25 cellular contexts compared by ENCODE assay signal in genomic region chr5:5512496-5512895, GRCh38.
"Had no signal": no experiment of that assay in that cellular context is flagged by ENCODE, and none has a peak within 500 bp of the region (broad histone marks: within the 10 kb centered on the region; RNA-seq: fewer than 3 reads in every experiment).

No MANE protein-coding gene starts in this region.

- ATAC-seq: activated CD8-positive, alpha-beta T cell treated with anti-CD3 and anti-CD28 coated beads for 36 hours; activated T-cell treated with anti-CD3 and anti-CD28 coated beads, Interleukin-2, amount 50 U/mL, for 4 hours; activated T-helper 17 cell treated with anti-CD3 and anti-CD28 coated beads, Interleukin-2, amount 50 U/mL, for 72 hours; gastroesophageal sphincter; heart right ventricle; T-helper 17 cell; WTC11 had no signal

- DNase-seq: activated CD4-positive, alpha-beta T cell treated with anti-CD3 and anti-CD28 coated beads for 1 hour; activated CD4-positive, alpha-beta T cell treated with anti-CD3 and anti-CD28 coated beads for 4 hours; activated CD4-positive, alpha-beta T cell treated with anti-CD3 and anti-CD28 coated beads, Interleukin-2, amount 10 ng/mL, durations not matched to agents 7 days and 5 days; activated CD4-positive, alpha-beta T cell treated with anti-CD3 and anti-CD28 coated beads, Interleukin-2, amount 50 U/mL, for 48 hours; activated CD8-positive, alpha-beta memory T cell treated with anti-CD3 and anti-CD28 coated beads for 24 hours; activated CD8-positive, alpha-beta T cell treated with anti-CD3 and anti-CD28 coated beads for 36 hours; activated effector memory CD4-positive, alpha-beta T cell treated with Interleukin-2 at 50 U/mL for 16 hours; activated gamma-delta T cell treated with Interleukin-2 at 50 U/mL for 16 hours; activated naive CD4-positive, alpha-beta T cell treated with anti-CD3 and anti-CD28 coated beads, Interleukin-2, amount 50 U/mL, for 16 hours; activated naive CD4-positive, alpha-beta T cell treated with Interleukin-2 at 50 U/mL for 16 hours; activated T-cell treated with anti-CD3 and anti-CD28 coated beads, Interleukin-2, amount 50 U/mL, for 4 hours; amniotic stem cell; anterior cingulate cortex; brain microvascular endothelial cell; dorsolateral prefrontal cortex; effector memory CD4-positive, alpha-beta T cell; endodermal cell; erythroblast; foreskin melanocyte; heart right ventricle; T-helper 17 cell; T1000 had no signal
